ENCODE assay signal across 17 cellular contexts in the genomic region with DNA sequence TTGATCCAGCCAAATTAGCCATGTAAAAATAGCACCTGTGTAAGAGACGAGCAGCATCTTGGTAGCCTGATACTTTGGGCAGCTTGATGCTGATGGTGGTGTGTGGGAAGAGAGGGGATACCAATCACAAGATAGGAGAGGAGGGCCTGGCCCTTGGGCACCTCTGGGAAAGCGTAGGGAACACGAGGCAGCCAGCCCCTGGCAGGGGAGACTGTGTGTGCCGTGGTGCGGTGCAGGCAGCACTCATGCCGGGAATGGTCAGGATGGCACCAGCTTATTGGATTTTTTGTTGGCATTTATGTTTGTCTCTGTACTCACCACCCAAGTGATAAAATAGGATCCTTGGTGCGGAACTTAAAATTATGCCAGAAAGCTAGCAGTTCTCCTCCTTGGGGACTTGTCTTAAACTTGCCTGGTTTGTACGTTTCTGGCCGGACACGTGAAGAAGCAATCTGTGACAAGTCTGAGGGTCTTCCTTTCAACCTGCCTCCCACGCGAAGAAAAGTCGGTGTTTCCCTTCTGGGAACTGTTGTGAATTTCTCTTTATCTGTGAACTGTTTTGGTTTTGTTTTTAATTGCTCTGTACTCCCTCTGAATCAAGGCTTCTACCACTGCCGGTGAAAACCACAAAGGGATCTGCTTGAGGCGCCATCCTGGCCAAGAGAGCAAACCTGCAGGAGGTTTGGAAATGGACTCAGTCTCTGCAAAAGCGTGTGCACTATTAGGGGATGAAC. TPM values are rescaled to one million over a fixed set of nuclear protein-coding genes. Genes with fewer than 3 reads are reported as not detected.
DNase-seq lines count a peak whose midpoint lies in the region; ATAC-seq, FAIRE-seq and TF ChIP-seq lines count a peak whose summit lies in the region.
"Had no signal": no experiment of that assay in that cellular context is flagged by ENCODE, and none has a peak within 500 bp of the region (broad histone marks: within the 10 kb centered on the region; RNA-seq: fewer than 3 reads in every experiment).

No MANE protein-coding gene starts in this region.

- CTCF ChIA-PET in activated CD4-positive, alpha-beta T cell treated with anti-CD3 and anti-CD28 coated beads for 36 hours (lab: Charles Lee), result interaction anchor here (0.9 to 1.4 kb wide), 5 partner anchors 12 to 330 kb away, joined by 3 to 4 read pairs (median 3); no protein-coding TSS in a partner anchor

- H3K4me1 ChIP-seq in sigmoid colon, result no peaks in the 10 kb centered on the region
- H3K4me1 ChIP-seq: esophagus muscularis mucosa, transverse colon had no signal

- peaks cover 60% of the 10 kb centered on the region for H3K4me1 Mint-ChIP-seq in activated CD4-positive, alpha-beta T cell treated with anti-CD3 and anti-CD28 coated beads for 36 hours
- H3K4me1 Mint-ChIP-seq in activated T-cell treated with anti-CD3 and anti-CD28 coated beads, Interleukin-2, amount 50 U/mL, for 24 hours (ENCODE audit: low read depth), result peaks cover 67% of the 10 kb centered on the region
- H3K4me1 Mint-ChIP-seq in natural killer cell, result peaks cover 11 to 12% of the 10 kb centered on the region in 2 donors
- H3K4me1 Mint-ChIP-seq in stimulated activated naive B cell treated with anti-CD40 and anti-IgM and Interleukin-4, amounts not matched to agents 10 μg/mL and 1 μg/mL and 100 μg/mL, for 72 hours, result peaks cover 6 to 22% of the 10 kb centered on the region in 2 donors

- DNase-seq in activated CD4-positive, alpha-beta T cell treated with anti-CD3 and anti-CD28 coated beads for 36 hours, result peak; percentile 77
- DNase-seq in activated CD4-positive, alpha-beta T cell treated with anti-CD3 and anti-CD28 coated beads for 1 hour, result no peak
- peak; percentile 58 for DNase-seq in activated T-cell treated with anti-CD3 and anti-CD28 coated beads, Interleukin-2, amount 50 U/mL, for 24 hours
- DNase-seq in natural killer cell (no peak), sigmoid colon (no peak), HTR-8/SVneo (ENCODE audit: insufficient read length, low spot score) (no peak)
- DNase-seq in stimulated activated naive B cell treated with anti-CD40 and anti-IgM and Interleukin-4, amounts not matched to agents 10 μg/mL and 1 μg/mL and 100 μg/mL, for 72 hours, result no peak
- DNase-seq: DMS153, H7, transverse colon had no signal

- no peak overlapping the region for H3K4me3 ChIP-seq in sigmoid colon
- H3K4me3 ChIP-seq: esophagus muscularis mucosa, transverse colon had no signal

- H3K9me3 Mint-ChIP-seq in activated CD4-positive, alpha-beta T cell treated with anti-CD3 and anti-CD28 coated beads for 36 hours (ENCODE audit: low read depth), result peaks cover 23% of the 10 kb centered on the region
- peaks cover 34% of the 10 kb centered on the region for H3K9me3 Mint-ChIP-seq in activated T-cell treated with anti-CD3 and anti-CD28 coated beads, Interleukin-2, amount 50 U/mL, for 24 hours
- no peaks in the 10 kb centered on the region for H3K9me3 Mint-ChIP-seq in natural killer cell
- H3K9me3 Mint-ChIP-seq in stimulated activated naive B cell treated with anti-CD40 and anti-IgM and Interleukin-4, amounts not matched to agents 10 μg/mL and 1 μg/mL and 100 μg/mL, for 72 hours, result peaks cover 8 to 9% of the 10 kb centered on the region in 2 donors

- TF ChIP-seq EP300 in sigmoid colon (IDR thresholded peaks at IDR 0.05), result no peak

- WGBS in sigmoid colon, 2 donors, result 64 to 78% methylated on average over 16 of the region's 16 CpGs

- POLR2A ChIA-PET in activated CD4-positive, alpha-beta T cell treated with anti-CD3 and anti-CD28 coated beads for 36 hours (lab: Charles Lee), result interaction anchor here (0.6 to 0.8 kb wide), 2 partner anchors 80 to 198 kb away, joined by 4 read pairs; no protein-coding TSS in a partner anchor

- no peak for FAIRE-seq in HTR-8/SVneo (lab: Jason Lieb, UNC)
- FAIRE-seq: A204.1 had no signal

- TF ChIP-seq CTCF in natural killer cell (IDR thresholded peaks at IDR 0.05) (no peak), sigmoid colon (IDR thresholded peaks at IDR 0.05) (no peak)

- H3K9me3 ChIP-seq in sigmoid colon, result peaks cover 0 to 3% (median 0%) of the 10 kb centered on the region in 4 donors
- H3K9me3 ChIP-seq: esophagus muscularis mucosa, transverse colon had no signal

- H3K27ac ChIP-seq in sigmoid colon, result no peak overlapping the region
- H3K27ac ChIP-seq: esophagus muscularis mucosa, transverse colon had no signal

- peaks cover 12% of the 10 kb centered on the region for H3K36me3 Mint-ChIP-seq in activated CD4-positive, alpha-beta T cell treated with anti-CD3 and anti-CD28 coated beads for 36 hours (ENCODE audit: low read depth)
- peaks cover 36% of the 10 kb centered on the region for H3K36me3 Mint-ChIP-seq in activated T-cell treated with anti-CD3 and anti-CD28 coated beads, Interleukin-2, amount 50 U/mL, for 24 hours (ENCODE audit: low read depth)
- H3K36me3 Mint-ChIP-seq in natural killer cell, result no peaks in the 10 kb centered on the region
- peaks cover 6 to 8% of the 10 kb centered on the region in 2 donors for H3K36me3 Mint-ChIP-seq in stimulated activated naive B cell treated with anti-CD40 and anti-IgM and Interleukin-4, amounts not matched to agents 10 μg/mL and 1 μg/mL and 100 μg/mL, for 72 hours

- H3K27me3 Mint-ChIP-seq in activated CD4-positive, alpha-beta T cell treated with anti-CD3 and anti-CD28 coated beads for 36 hours, result no peaks in the 10 kb centered on the region
- peaks cover 2% of the 10 kb centered on the region for H3K27me3 Mint-ChIP-seq in activated T-cell treated with anti-CD3 and anti-CD28 coated beads, Interleukin-2, amount 50 U/mL, for 24 hours
- peaks cover 0 to 4% of the 10 kb centered on the region in 2 donors for H3K27me3 Mint-ChIP-seq in natural killer cell (ENCODE audit: low read depth in 2 of 2)
- peaks cover 16 to 30% of the 10 kb centered on the region in 2 donors for H3K27me3 Mint-ChIP-seq in stimulated activated naive B cell treated with anti-CD40 and anti-IgM and Interleukin-4, amounts not matched to agents 10 μg/mL and 1 μg/mL and 100 μg/mL, for 72 hours

- no peak for TF ChIP-seq POLR2A in sigmoid colon (IDR thresholded peaks at IDR 0.05)

- ATAC-seq in activated CD4-positive, alpha-beta T cell treated with anti-CD3 and anti-CD28 coated beads for 36 hours, result peak; percentile 87
- ATAC-seq in natural killer cell, result peak in 1 of 3 donors; percentile 25
- peak; percentile 64 to 68 for ATAC-seq in stimulated activated naive B cell treated with anti-CD40 and anti-IgM and Interleukin-4, amounts not matched to agents 10 μg/mL and 1 μg/mL and 100 μg/mL, for 72 hours (replicated peaks)
- no peak for ATAC-seq in GM19351 (IDR thresholded peaks at IDR 0.05; ENCODE audit: unreplicated experiment)

- intact Hi-C loops in activated CD4-positive, alpha-beta T cell treated with anti-CD3 and anti-CD28 coated beads for 36 hours (cut with DNase I, micrococcal nuclease), result loop anchor here in 1 of 2 experiments (1.0 to 10.0 kb wide), 3 partner anchors 41 to 727 kb away; partner anchors contain the start of gene ZNF836
- intact Hi-C loops in natural killer cell (cut with micrococcal nuclease), result no loop called here
- intact Hi-C loops in sigmoid colon (cut with DNase I), result no loop called here

- peak overlapping the region; percentile 50 for H3K4me3 Mint-ChIP-seq in activated CD4-positive, alpha-beta T cell treated with anti-CD3 and anti-CD28 coated beads for 36 hours
- H3K4me3 Mint-ChIP-seq in activated T-cell treated with anti-CD3 and anti-CD28 coated beads, Interleukin-2, amount 50 U/mL, for 24 hours, result peak overlapping the region; percentile 60
- no peak overlapping the region for H3K4me3 Mint-ChIP-seq in natural killer cell
- peak overlapping the region; percentile 77 to 78 for H3K4me3 Mint-ChIP-seq in stimulated activated naive B cell treated with anti-CD40 and anti-IgM and Interleukin-4, amounts not matched to agents 10 μg/mL and 1 μg/mL and 100 μg/mL, for 72 hours

- H3K27me3 ChIP-seq in sigmoid colon, result peaks cover 0 to 16% (median 0%) of the 10 kb centered on the region in 3 donors
- H3K27me3 ChIP-seq: transverse colon had no signal

- H3K27ac Mint-ChIP-seq in activated CD4-positive, alpha-beta T cell treated with anti-CD3 and anti-CD28 coated beads for 36 hours, result peak overlapping the region; percentile 85
- H3K27ac Mint-ChIP-seq in activated T-cell treated with anti-CD3 and anti-CD28 coated beads, Interleukin-2, amount 50 U/mL, for 24 hours, result peak overlapping the region; percentile 87
- peak overlapping the region; percentile 14 to 68 for H3K27ac Mint-ChIP-seq in natural killer cell
- peak overlapping the region; percentile 48 for H3K27ac Mint-ChIP-seq in stimulated activated naive B cell treated with anti-CD40 and anti-IgM and Interleukin-4, amounts not matched to agents 10 μg/mL and 1 μg/mL and 100 μg/mL, for 72 hours
- H3K27ac Mint-ChIP-seq: IgD-negative memory B cell had no signal

- H3K36me3 ChIP-seq in sigmoid colon, result no peaks in the 10 kb centered on the region
- H3K36me3 ChIP-seq: esophagus muscularis mucosa, transverse colon had no signal

RNA-seq across cellular contexts. Expression of gene SIGLEC8, which starts 10.1 kb away (rescaled TPM):
- not detected for total RNA-seq in activated CD4-positive, alpha-beta T cell treated with anti-CD3 and anti-CD28 coated beads for 36 hours
- total RNA-seq in natural killer cell (not detected), sigmoid colon (under 1 TPM in 1 of 4 donors, not detected in 3; 0.36 TPM)
- 1 to 10 TPM in 2 of 3 donors, under 1 TPM in 1; 0.60 to 4.9 (median 1.9) TPM for polyA plus RNA-seq in sigmoid colon
- total RNA-seq: chondrocyte, H7, lung microvascular endothelial cell had no signal
- polyA plus RNA-seq: IgD-negative memory B cell had no signal

RNA-seq across cellular contexts. Expression of gene CEACAM18, which starts 30.2 kb away (rescaled TPM):
- total RNA-seq in activated CD4-positive, alpha-beta T cell treated with anti-CD3 and anti-CD28 coated beads for 36 hours, result not detected
- total RNA-seq in natural killer cell (not detected), sigmoid colon (not detected)
- not detected for polyA plus RNA-seq in sigmoid colon
- total RNA-seq: chondrocyte, esophagus muscularis mucosa, H7, lung microvascular endothelial cell, omental fat pad, transverse colon had no signal
- polyA plus RNA-seq: IgD-negative memory B cell had no signal

RNA-seq across cellular contexts. Expression of gene SIGLEC10, which starts 30.7 kb away (rescaled TPM):
- total RNA-seq in activated CD4-positive, alpha-beta T cell treated with anti-CD3 and anti-CD28 coated beads for 36 hours, result under 1 TPM; 0.48 to 0.65 TPM
- total RNA-seq in natural killer cell, result 10 to 100 TPM in 1 of 3 donors, 1 to 10 TPM in 2; 1.7 to 28.9 (median 6.6) TPM
- 10 to 100 TPM in 1 of 4 donors, 1 to 10 TPM in 2, under 1 TPM in 1; 0.83 to 13.8 (median 2.5) TPM for total RNA-seq in sigmoid colon
- 10 to 100 TPM in 2 of 3 donors, 1 to 10 TPM in 1; 1.8 to 14.4 (median 11.8) TPM for polyA plus RNA-seq in sigmoid colon
- total RNA-seq: chondrocyte, H7, lung microvascular endothelial cell had no signal

RNA-seq across cellular contexts. Expression of gene SIGLEC12, which starts 53.4 kb away (rescaled TPM):
- total RNA-seq in activated CD4-positive, alpha-beta T cell treated with anti-CD3 and anti-CD28 coated beads for 36 hours, result 1 to 10 TPM; 1.2 to 1.9 TPM
- total RNA-seq in natural killer cell (under 1 TPM in 2 of 3 donors, not detected in 1; 0.50 to 0.57 TPM), sigmoid colon (under 1 TPM in 1 of 4 donors, not detected in 3; 0.16 TPM)
- polyA plus RNA-seq in sigmoid colon, result 10 to 100 TPM in 1 of 3 donors, under 1 TPM in 1, not detected in 1; 0.86 to 11.6 TPM
- total RNA-seq: chondrocyte, H7, lung microvascular endothelial cell had no signal

RNA-seq across cellular contexts. Expression of gene C19orf84, which starts 57.8 kb away (rescaled TPM):
- total RNA-seq in activated CD4-positive, alpha-beta T cell treated with anti-CD3 and anti-CD28 coated beads for 36 hours, result under 1 TPM in 1 of 2 experiments, not detected in 1; 0.33 TPM
- 1 to 10 TPM; 1.4 to 3.6 (median 1.7) TPM for total RNA-seq in natural killer cell
- not detected for total RNA-seq in sigmoid colon
- under 1 TPM in 1 of 3 donors, not detected in 2; 0.10 TPM for polyA plus RNA-seq in sigmoid colon
- total RNA-seq: chondrocyte, esophagus muscularis mucosa, lung microvascular endothelial cell, omental fat pad, transverse colon had no signal
- polyA plus RNA-seq: IgD-negative memory B cell had no signal

Comparison
In these comparisons a context has a peak if more than half of its experiments do, and no peak if none do; other contexts are left out.
1. DNase-seq: peak in activated CD4-positive, alpha-beta T cell treated with anti-CD3 and anti-CD28 coated beads for 36 hours (single experiment) and activated T-cell treated with anti-CD3 and anti-CD28 coated beads, Interleukin-2, amount 50 U/mL, for 24 hours (single experiment); none in activated CD4-positive, alpha-beta T cell treated with anti-CD3 and anti-CD28 coated beads for 1 hour (single experiment), natural killer cell (single experiment), stimulated activated naive B cell treated with anti-CD40 and anti-IgM and Interleukin-4, amounts not matched to agents 10 μg/mL and 1 μg/mL and 100 μg/mL, for 72 hours (single experiment), sigmoid colon (single experiment) and HTR-8/SVneo (single experiment).
2. Peak in every context shown above with its lines, with median percentiles within 50 percentile points of each other: H3K27ac Mint-ChIP-seq.